ENCODE assay signal across 25 cellular contexts in the genomic region with DNA sequence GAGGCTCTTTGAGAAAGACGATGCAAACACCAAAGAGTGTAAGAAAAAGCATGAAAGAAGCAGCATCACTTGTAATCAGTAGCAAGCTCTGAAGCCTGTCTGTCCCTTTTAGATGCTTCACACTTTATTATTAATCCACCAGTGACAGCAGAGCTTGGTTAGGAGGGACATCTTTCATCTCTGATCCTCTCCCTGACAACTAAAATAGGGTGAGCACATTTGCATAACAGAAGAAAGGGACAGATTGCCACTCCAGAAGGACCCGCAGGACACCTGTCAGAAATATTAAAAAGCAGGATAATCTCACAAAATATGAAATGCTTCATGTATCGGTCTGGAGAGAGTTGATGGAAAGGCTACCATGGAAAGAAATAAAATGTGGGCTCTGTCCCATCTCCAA.
"Had no signal": no experiment of that assay in that cellular context is flagged by ENCODE, and none has a peak within 500 bp of the region (broad histone marks: within the 10 kb centered on the region; RNA-seq: fewer than 3 reads in every experiment).

No MANE protein-coding gene starts in this region.

- H3K4me3 Mint-ChIP-seq: central memory CD8-positive, alpha-beta T cell; naive thymus-derived CD8-positive, alpha-beta T cell; stimulated activated effector memory CD8-positive, alpha-beta T cell treated with anti-CD3 and anti-CD28 coated beads, Interleukin-12 subunit alpha, Interleukin-12 subunit beta, amount 100 ng/mL, for 72 hours; type B pancreatic cell had no signal

- H3K9me3 Mint-ChIP-seq: central memory CD8-positive, alpha-beta T cell; naive thymus-derived CD8-positive, alpha-beta T cell; stimulated activated effector memory CD8-positive, alpha-beta T cell treated with anti-CD3 and anti-CD28 coated beads, Interleukin-12 subunit alpha, Interleukin-12 subunit beta, amount 100 ng/mL, for 72 hours; type B pancreatic cell had no signal

- ATAC-seq: foreskin keratinocyte; gastroesophageal sphincter; heart right ventricle; left cardiac atrium; left lung; naive thymus-derived CD8-positive, alpha-beta T cell; psoas muscle; right cardiac atrium; stimulated activated effector memory CD8-positive, alpha-beta T cell treated with anti-CD3 and anti-CD28 coated beads, Interleukin-12 subunit alpha, Interleukin-12 subunit beta, amount 100 ng/mL, for 72 hours had no signal

- H3K27ac ChIP-seq: esophagus muscularis mucosa, foreskin keratinocyte, gastroesophageal sphincter, heart right ventricle, left lung, ovary, psoas muscle, sigmoid colon, stomach, testis, tibial artery had no signal

- H3K4me1 Mint-ChIP-seq: central memory CD8-positive, alpha-beta T cell; naive thymus-derived CD8-positive, alpha-beta T cell; stimulated activated effector memory CD8-positive, alpha-beta T cell treated with anti-CD3 and anti-CD28 coated beads, Interleukin-12 subunit alpha, Interleukin-12 subunit beta, amount 100 ng/mL, for 72 hours had no signal

- DNase-seq: effector CD8-positive, alpha-beta T cell; foreskin keratinocyte; heart right ventricle; hippocampal formation; left cardiac atrium; left lung; mesenchymal stem cell; naive thymus-derived CD8-positive, alpha-beta T cell; occipital lobe; ovary; posterior cingulate gyrus; psoas muscle; right cardiac atrium; sigmoid colon; stimulated activated CD4-positive, alpha-beta T cell treated with anti-CD3 and anti-CD28 coated beads, Interleukin-2, amount 100 ng/mL, for 24 hours; stimulated activated CD4-positive, alpha-beta T cell treated with anti-CD3 and anti-CD28 coated beads, Interleukin-4, amount 100 ng/mL, for 24 hours; stimulated activated naive CD4-positive, alpha-beta T cell treated with Interleukin-2 at 50 U/mL for 16 hours; stomach; testis; tibial artery had no signal

- H3K27ac Mint-ChIP-seq: naive thymus-derived CD8-positive, alpha-beta T cell; stimulated activated effector memory CD8-positive, alpha-beta T cell treated with anti-CD3 and anti-CD28 coated beads, Interleukin-12 subunit alpha, Interleukin-12 subunit beta, amount 100 ng/mL, for 72 hours; type B pancreatic cell had no signal

- H3K36me3 Mint-ChIP-seq: naive thymus-derived CD8-positive, alpha-beta T cell; stimulated activated effector memory CD8-positive, alpha-beta T cell treated with anti-CD3 and anti-CD28 coated beads, Interleukin-12 subunit alpha, Interleukin-12 subunit beta, amount 100 ng/mL, for 72 hours; type B pancreatic cell had no signal
